In the genomic region with DNA sequence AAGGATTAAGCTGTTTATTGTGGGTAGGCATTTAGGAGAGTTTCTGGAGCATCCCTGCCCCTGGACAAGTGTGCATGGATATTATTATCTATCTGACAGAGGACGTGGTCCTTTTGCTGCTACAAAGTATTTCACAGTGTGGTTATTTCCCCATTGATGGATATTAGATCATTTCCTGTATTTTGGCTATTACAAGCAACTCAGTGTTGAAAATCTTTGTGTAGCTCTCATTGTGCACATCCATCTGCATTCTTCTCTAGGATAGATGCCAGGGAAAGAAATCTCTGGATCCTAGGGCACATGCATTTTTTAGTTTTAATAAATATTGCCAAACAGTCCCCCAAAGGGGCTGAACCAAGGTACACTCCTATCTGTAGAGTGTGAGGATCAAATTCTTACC, we compare ENCODE assay signal across 23 cellular contexts.
"Had no signal": no experiment of that assay in that cellular context is flagged by ENCODE, and none has a peak within 500 bp of the region (broad histone marks: within the 10 kb centered on the region; RNA-seq: fewer than 3 reads in every experiment).

No MANE protein-coding gene starts in this region.

- ATAC-seq: activated CD8-positive, alpha-beta memory T cell treated with anti-CD3 and anti-CD28 coated beads, Interleukin-2, amount 10 ng/mL, durations not matched to agents 7 days and 5 days; activated naive CD4-positive, alpha-beta T cell treated with anti-CD3 and anti-CD28 coated beads, Interleukin-2, amount 50 U/mL, for 72 hours; activated naive CD8-positive, alpha-beta T cell treated with anti-CD3 and anti-CD28 coated beads, Interleukin-2, amount 50 U/mL, for 24 hours; K562; PC-3; WTC11 had no signal

- H3K9me3 ChIP-seq: SJSA1 had no signal

- H3K36me3 ChIP-seq: SJSA1 had no signal

- H3K27ac ChIP-seq: SJSA1 had no signal

- FAIRE-seq: astrocyte, K562, RCC 7860 had no signal

- H3K27me3 ChIP-seq: SJSA1 had no signal

- H3K4me1 ChIP-seq: SJSA1 had no signal

- H3K4me3 ChIP-seq: K562, SJSA1 had no signal

- DNase-seq: activated CD4-positive, alpha-beta T cell treated with anti-CD3 and anti-CD28 coated beads, Interleukin-2, amount 10 ng/mL, durations not matched to agents 24 days and 14 days; activated CD4-positive, alpha-beta T cell treated with anti-CD3 and anti-CD28 coated beads, Interleukin-2, amount 50 U/mL, for 48 hours; activated CD4-positive, CD25-positive, alpha-beta regulatory T cell treated with anti-CD3 and anti-CD28 coated beads, Interleukin-2, amount 50 U/mL, for 72 hours; activated CD8-positive, alpha-beta memory T cell treated with anti-CD3 and anti-CD28 coated beads, Interleukin-2, amount 10 ng/mL, durations not matched to agents 7 days and 5 days; activated effector memory CD4-positive, alpha-beta T cell treated with Interleukin-2 at 50 U/mL for 16 hours; activated naive CD4-positive, alpha-beta T cell; activated naive CD8-positive, alpha-beta T cell treated with anti-CD3 and anti-CD28 coated beads, Interleukin-2, amount 50 U/mL, for 24 hours; activated T-cell treated with anti-CD3 and anti-CD28 coated beads, Interleukin-2, amount 50 U/mL, for 24 hours; amniotic stem cell; Karpas-422; MM.1S; NCI-H1436; NCI-H1694 treated with DMSO at 0.1 percent for 48 hours; NCI-H2029 treated with DMSO at 0.1 percent for 48 hours; NCI-H510A treated with DMSO at 0.1 percent for 48 hours; PC-3; SHP77 had no signal
